In the genomic region with DNA sequence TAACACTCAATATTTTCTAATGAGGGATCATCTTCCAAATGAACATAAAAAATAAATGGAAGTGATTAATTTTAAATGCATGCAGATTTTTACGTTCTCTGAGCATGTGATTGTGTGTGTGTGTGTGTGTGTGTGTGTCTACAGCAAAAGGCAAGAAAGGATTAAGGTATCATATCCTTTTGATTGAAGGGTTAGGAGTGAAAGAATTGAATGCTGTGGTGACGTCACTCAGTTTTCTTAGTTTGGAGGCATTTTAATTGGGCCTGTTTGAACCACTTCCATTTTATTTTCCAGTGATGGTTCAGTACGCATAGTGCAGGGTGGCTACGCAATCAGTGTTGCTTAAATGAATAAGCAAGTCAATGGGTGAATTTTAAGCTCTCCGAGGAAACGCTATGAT, we compare ENCODE assay signal across 19 cellular contexts. TPM values are rescaled to one million over a fixed set of nuclear protein-coding genes. Genes with fewer than 3 reads are reported as not detected.
DNase-seq lines count a peak whose midpoint lies in the region; ATAC-seq, FAIRE-seq and TF ChIP-seq lines count a peak whose summit lies in the region.
"Had no signal": no experiment of that assay in that cellular context is flagged by ENCODE, and none has a peak within 500 bp of the region (broad histone marks: within the 10 kb centered on the region; RNA-seq: fewer than 3 reads in every experiment).

No MANE protein-coding gene starts in this region.

- H3K4me3 ChIP-seq in epithelial cell of esophagus (ENCODE audit: low read length), result peak overlapping the region; percentile 56
- H3K4me3 ChIP-seq in mucosa of rectum (ENCODE audit: low read length in 2 of 2), result peak overlapping the region; percentile 74 to 75
- peak overlapping the region in 3 of 4 donors; percentile 17 to 43 (median 32) for H3K4me3 ChIP-seq in transverse colon
- H3K4me3 ChIP-seq in pancreas, result peak overlapping the region in 1 of 4 donors; percentile 29
- H3K4me3 ChIP-seq: HAP-1, lung had no signal

- no peaks in the 10 kb centered on the region for H3K27me3 ChIP-seq in mucosa of rectum (ENCODE audit: control insufficient read depth in 2 of 2, insufficient read depth in 2 of 2, low read length in 2 of 2)
- no peaks in the 10 kb centered on the region for H3K27me3 ChIP-seq in transverse colon
- no peaks in the 10 kb centered on the region for H3K27me3 ChIP-seq in pancreas

- no peak for TF ChIP-seq POLR2A in transverse colon (IDR thresholded peaks at IDR 0.05)

- intact Hi-C loops in transverse colon (cut with DNase I; ENCODE audit: low total_unique reads) (no loop called here), pancreas (cut with DNase I) (no loop called here)

- DNase-seq in NCI-H146 (lab: John Stamatoyannopoulos, UW) (peak; percentile 8), NCI-H146 treated with DMSO at 0.1 percent for 48 hours (lab: John Stamatoyannopoulos, UW; ENCODE audit: unreplicated experiment) (no peak), epithelial cell of esophagus (ENCODE audit: low read depth) (no peak), transverse colon (no peak), AG08395 (ENCODE audit: low spot score) (no peak), pancreas (no peak)
- DNase-seq: 8988T; activated CD4-positive, alpha-beta T cell treated with anti-CD3 and anti-CD28 coated beads, Interleukin-2, amount 50 U/mL, for 1 hour; C1 segment of cervical spinal cord; foreskin fibroblast; NCI-H1694; stimulated activated CD4-positive, alpha-beta T cell treated with anti-CD3 and anti-CD28 coated beads, Interleukin-4, amount 100 ng/mL, for 1 hour had no signal

- H3K36me3 ChIP-seq in mucosa of rectum (ENCODE audit: control insufficient read depth in 2 of 2, insufficient read depth in 2 of 2, low read length in 2 of 2) (no peaks in the 10 kb centered on the region), transverse colon (no peaks in the 10 kb centered on the region), pancreas (no peaks in the 10 kb centered on the region)
- H3K36me3 ChIP-seq: HAP-1 had no signal

- ATAC-seq in HG03378 (IDR thresholded peaks at IDR 0.05; ENCODE audit: unreplicated experiment) (no peak), pancreas (no peak)
- ATAC-seq: SK-N-SH treated with all-trans-retinoic acid at 6 μM for 48 hours had no signal

- in situ Hi-C loops in transverse colon (cut with MboI; ENCODE audit: low pct_ligation_motif_present in 1 of 4, low pct_unique_long_range_greater_than_20kb in 1 of 4, low sequenced_read_pairs in 3 of 4), result no loop called here

- H3K27ac ChIP-seq in mucosa of rectum (ENCODE audit: low read depth in 2 of 2, low read length in 2 of 2) (peak overlapping the region; percentile 91 to 93), transverse colon (peak overlapping the region; percentile 84 to 92 (median 86)), pancreas (peak overlapping the region in 1 of 4 donors; percentile 69)

- no peaks in the 10 kb centered on the region for H3K9me3 ChIP-seq in mucosa of rectum (ENCODE audit: control insufficient read depth in 2 of 2, low read length in 2 of 2)
- H3K9me3 ChIP-seq in transverse colon, result no peaks in the 10 kb centered on the region
- H3K9me3 ChIP-seq in pancreas, result no peaks in the 10 kb centered on the region
- H3K9me3 ChIP-seq: HAP-1 had no signal

- TF ChIP-seq CTCF in epithelial cell of esophagus (IDR thresholded peaks at IDR 0.05; ENCODE audit: insufficient read depth, low read depth, low read length, missing control alignments), result no peak
- no peak for TF ChIP-seq CTCF in transverse colon (IDR thresholded peaks at IDR 0.05)
- TF ChIP-seq CTCF in pancreas (IDR thresholded peaks at IDR 0.05), result no peak

- H3K9ac ChIP-seq in mucosa of rectum (ENCODE audit: low read depth in 1 of 2, low read length in 2 of 2), result peak overlapping the region in 1 of 2 donors; percentile 77

- FAIRE-seq in pancreas (lab: Jason Lieb, UNC), result no peak
- FAIRE-seq: TTC549 had no signal

- H3K4me1 ChIP-seq in mucosa of rectum (ENCODE audit: control insufficient read depth in 2 of 2, insufficient read depth in 2 of 2, low read length in 2 of 2) (peaks cover 4 to 16% of the 10 kb centered on the region in 2 donors), transverse colon (peaks cover 0 to 27% (median 20%) of the 10 kb centered on the region in 4 donors), pancreas (peaks cover 0 to 4% (median 0%) of the 10 kb centered on the region in 3 donors)

- 59 to 78% methylated on average over 2 to 6 of the region's 6 CpGs for WGBS in transverse colon (ENCODE audit: low coverage in 1 of 2), 2 donors
- WGBS in pancreas, 2 donors, result 86 to 88% methylated on average over 6 of the region's 6 CpGs

- no peak for TF ChIP-seq EP300 in transverse colon (IDR thresholded peaks at IDR 0.05; ENCODE audit: low read depth)

RNA-seq across cellular contexts. Expression of a gene that starts 31.2 kb away (rescaled TPM):
- total RNA-seq in transverse colon, result 100 to 1,000 TPM in 2 of 4 donors, 10 to 100 TPM in 2; 65.9 to 178 (median 101) TPM
- total RNA-seq in pancreas, result 10 to 100 TPM; 17.9 to 25.1 (median 21.8) TPM
- polyA plus RNA-seq in pancreas, result 10 to 100 TPM; 27.0 to 43.6 TPM
- total RNA-seq: OCI-LY7 had no signal

RNA-seq across cellular contexts. Expression of a gene that starts 45.2 kb away (rescaled TPM):
- total RNA-seq in transverse colon, result 100 to 1,000 TPM in 2 of 4 donors, 10 to 100 TPM in 2; 71.1 to 152 (median 92.7) TPM
- 10 to 100 TPM; 15.5 to 27.6 (median 23.2) TPM for total RNA-seq in pancreas
- polyA plus RNA-seq in pancreas, result 10 to 100 TPM; 67.2 to 87.0 TPM
